In genomic region chr2:219560037-219560892, GRCh38 we compare ENCODE assay signal across 1 cellular context.
TF ChIP-seq lines count a peak whose summit lies in the region.

No MANE protein-coding gene starts in this region.

TF ChIP-seq in SK-N-SH treated with all-trans-retinoic acid at 6 μM for 48 hours, 23 proteins besides CTCF, POLR2A, EP300 and RAD21 (continued from another document):
- no peak for TF ChIP-seq CSRNP3 (CRISPR knock-in tag; IDR thresholded peaks at IDR 0.05)
- no peak for TF ChIP-seq POU6F1 (CRISPR knock-in tag; IDR thresholded peaks at IDR 0.05; ENCODE audit: borderline replicate concordance, low read depth)
- no peak for TF ChIP-seq TCF4 (CRISPR knock-in tag; IDR thresholded peaks at IDR 0.05; ENCODE audit: borderline replicate concordance)
- TF ChIP-seq TOX (CRISPR knock-in tag; IDR thresholded peaks at IDR 0.05; ENCODE audit: borderline replicate concordance), result no peak
- TF ChIP-seq ZC3H10 (CRISPR knock-in tag; IDR thresholded peaks at IDR 0.05), result no peak
- no peak for TF ChIP-seq ESRRG (CRISPR knock-in tag; IDR thresholded peaks at IDR 0.05)
- TF ChIP-seq CSDC2 (CRISPR knock-in tag; IDR thresholded peaks at IDR 0.05), result no peak
- no peak for TF ChIP-seq ARNTL (CRISPR knock-in tag; IDR thresholded peaks at IDR 0.05; ENCODE audit: borderline replicate concordance, low read depth)
- no peak for TF ChIP-seq PPARA (CRISPR knock-in tag; IDR thresholded peaks at IDR 0.05; ENCODE audit: borderline replicate concordance)
